22 cellular contexts compared by ENCODE assay signal in genomic region chr1:172466795-172467407, GRCh38. TPM values are rescaled to one million over a fixed set of nuclear protein-coding genes. Genes with fewer than 3 reads are reported as not detected.
DNase-seq lines count a peak whose midpoint lies in the region; ATAC-seq and TF ChIP-seq lines count a peak whose summit lies in the region.
"Had no signal": no experiment of that assay in that cellular context is flagged by ENCODE, and none has a peak within 500 bp of the region (broad histone marks: within the 10 kb centered on the region; RNA-seq: fewer than 3 reads in every experiment).

No MANE protein-coding gene starts in this region.

- ATAC-seq in GM18502 (IDR thresholded peaks at IDR 0.05; ENCODE audit: poor library complexity, unreplicated experiment) (no peak), GM21723 (IDR thresholded peaks at IDR 0.05; ENCODE audit: unreplicated experiment) (no peak)
- ATAC-seq: T-cell, upper lobe of right lung had no signal

- no peak overlapping the region for H3K27ac ChIP-seq in SK-N-SH (ENCODE audit: low read depth in 2 of 2, low read length in 1 of 2)
- H3K27ac ChIP-seq: esophagus muscularis mucosa, upper lobe of right lung, VCaP had no signal

- H3K36me3 ChIP-seq in SK-N-SH (replicated peaks in 1 of 2; ENCODE audit: control insufficient read depth in 1 of 2, insufficient read depth in 2 of 2, low read length in 1 of 2) (no peaks in the 10 kb centered on the region), kidney epithelial cell (ENCODE audit: control insufficient read depth, insufficient read depth, low read length) (no peaks in the 10 kb centered on the region)
- H3K36me3 ChIP-seq: esophagus muscularis mucosa, upper lobe of right lung had no signal

- H3K9me3 ChIP-seq in SK-N-SH = no peaks in the 10 kb centered on the region
- H3K9me3 ChIP-seq: esophagus muscularis mucosa, upper lobe of right lung had no signal

- H4K20me1 ChIP-seq in SK-N-SH (ENCODE audit: insufficient read depth) = no peaks in the 10 kb centered on the region

- H3K79me2 ChIP-seq in SK-N-SH (ENCODE audit: insufficient read depth) = no peaks in the 10 kb centered on the region

- TF ChIP-seq CTCF in SK-N-SH (IDR thresholded peaks at IDR 0.05) (no peak), kidney epithelial cell (IDR thresholded peaks at IDR 0.05; ENCODE audit: insufficient read depth, low read length, poor library complexity, severe bottlenecking) (no peak)

- POLR2A ChIA-PET in SK-N-SH (lab: Yijun Ruan, JAX) = no interaction called here

- H2AFZ ChIP-seq in SK-N-SH (ENCODE audit: low read depth) = no peak overlapping the region

- 68% methylated on average over 3 of the region's 3 CpGs for WGBS in SK-N-SH (ENCODE audit: low lambda C conversion rate)

- peak; percentile 51 for DNase-seq in A172 (ENCODE audit: low spot score)
- peak; percentile 26 for DNase-seq in HPDE6-E6E7 (ENCODE audit: extremely low spot score)
- no peak for DNase-seq in SK-N-SH
- DNase-seq in kidney epithelial cell (ENCODE audit: low read depth) = peak; percentile 51
- no peak for DNase-seq in 8988T
- no peak for DNase-seq in T1000 (lab: John Stamatoyannopoulos, UW)
- DNase-seq: activated naive CD8-positive, alpha-beta T cell treated with anti-CD3 and anti-CD28 coated beads, Interleukin-2, amount 10 ng/mL, durations not matched to agents 7 days and 5 days; CD4-positive, alpha-beta T cell; DND-41; mesenchymal stem cell; NCI-H82; stimulated activated CD4-positive, alpha-beta T cell treated with anti-CD3 and anti-CD28 coated beads, Interleukin-15, amount 100 ng/mL, for 24 hours; T-cell; upper lobe of right lung had no signal

- TF ChIP-seq EP300 in SK-N-SH (IDR thresholded peaks at IDR 0.05; ENCODE audit: borderline replicate concordance in 1 of 2, low read depth in 1 of 2, low read length in 1 of 2) = no peak

- CTCF ChIA-PET in SK-N-SH (lab: Yijun Ruan, JAX) = interaction anchor here (1.1 to 1.6 kb wide), 2 partner anchors 10 to 22 kb away, joined by 3 read pairs; no protein-coding TSS in a partner anchor

- H3K9ac ChIP-seq in SK-N-SH = no peak overlapping the region

- H3K4me1 ChIP-seq in SK-N-SH (ENCODE audit: control insufficient read depth in 1 of 2, insufficient read depth in 2 of 2, low read depth in 1 of 2, low read length in 1 of 2) = no peaks in the 10 kb centered on the region; a peak in 1 of 4 replicates
- H3K4me1 ChIP-seq: esophagus muscularis mucosa, upper lobe of right lung had no signal

- no peak overlapping the region for H3K4me2 ChIP-seq in SK-N-SH

- H3K4me3 ChIP-seq in SK-N-SH (ENCODE audit: low read depth in 2 of 2, low read length in 1 of 2) = no peak overlapping the region
- H3K4me3 ChIP-seq in kidney epithelial cell (ENCODE audit: low read depth, low read length) = no peak overlapping the region
- H3K4me3 ChIP-seq: esophagus muscularis mucosa, upper lobe of right lung had no signal

- no peaks in the 10 kb centered on the region for H3F3A ChIP-seq in SK-N-SH (replicated peaks; ENCODE audit: insufficient read depth)

- no peaks in the 10 kb centered on the region for H3K27me3 ChIP-seq in SK-N-SH (ENCODE audit: insufficient read depth)
- no peaks in the 10 kb centered on the region for H3K27me3 ChIP-seq in kidney epithelial cell (ENCODE audit: control insufficient read depth, insufficient read depth, low read length)
- H3K27me3 ChIP-seq: esophagus muscularis mucosa, upper lobe of right lung had no signal

- H3K9me2 ChIP-seq in SK-N-SH = no peaks in the 10 kb centered on the region

- no peak for TF ChIP-seq RAD21 in SK-N-SH (IDR thresholded peaks at IDR 0.05; ENCODE audit: low read length)

TF ChIP-seq in SK-N-SH, 30 proteins besides CTCF, POLR2A, EP300 and RAD21:
- TF ChIP-seq TCF12 (IDR thresholded peaks at IDR 0.05) = 0 out of 2 replicates have a peak, but pooled peaks have one; percentile 20
- TF ChIP-seq RXRA (IDR thresholded peaks at IDR 0.05; ENCODE audit: borderline replicate concordance, low read depth) = no peak

RNA-seq across cellular contexts. Expression of gene PIGC, which starts 23.0 kb away (rescaled TPM):
- 56.0 and 62.8 TPM in 2 replicates for total RNA-seq in A172 (2014; rRNA removed; shearing (Covaris generic))
- polyA plus RNA-seq in SK-N-SH (2012; rRNA removed) = 20.6 and 31.4 TPM in 2 replicates
- 26.9 and 28.5 TPM in 2 replicates for polyA plus RNA-seq in SK-N-SH (2012; cell fraction: cytosol; rRNA removed)
- 10.9 and 20.1 TPM in 2 replicates for polyA plus RNA-seq in SK-N-SH (2012; cell fraction: nucleus; rRNA removed)
- total RNA-seq in kidney epithelial cell = 28.0 and 33.1 TPM in 2 replicates

RNA-seq across cellular contexts. Expression of gene C1orf105, which starts 46.4 kb away (rescaled TPM):
- total RNA-seq in A172 (2014; rRNA removed; shearing (Covaris generic)) = not detected in 2 replicates
- not detected in 2 replicates for polyA plus RNA-seq in SK-N-SH (2012; rRNA removed)
- polyA plus RNA-seq in SK-N-SH (2012; cell fraction: cytosol; rRNA removed) = not detected in 2 replicates
- not detected in 2 replicates for polyA plus RNA-seq in SK-N-SH (2012; cell fraction: nucleus; rRNA removed)
- not detected in 2 replicates for total RNA-seq in kidney epithelial cell
- total RNA-seq: activated naive CD8-positive, alpha-beta T cell treated with anti-CD3 and anti-CD28 coated beads, Interleukin-2, amount 10 ng/mL, durations not matched to agents 7 days and 5 days; CD4-positive, alpha-beta T cell; esophagus muscularis mucosa; glomerular endothelial cell; RPMI7951; T-cell; upper lobe of right lung had no signal
- polyA plus RNA-seq: AG04450, neural cell had no signal

Comparison
In these comparisons a context has a peak if more than half of its experiments do, and no peak if none do; other contexts are left out.
1. DNase-seq: peak in A172 (single experiment), HPDE6-E6E7 (single experiment) and kidney epithelial cell (single experiment); none in SK-N-SH (single experiment), 8988T (single experiment) and T1000 (single experiment).